19 cellular contexts compared by ENCODE assay signal in genomic region chr3:52325686-52326085, GRCh38. TPM values are rescaled to one million over a fixed set of nuclear protein-coding genes. Genes with fewer than 3 reads are reported as not detected.
DNase-seq lines count a peak whose midpoint lies in the region; ATAC-seq and TF ChIP-seq lines count a peak whose summit lies in the region.
"Had no signal": no experiment of that assay in that cellular context is flagged by ENCODE, and none has a peak within 500 bp of the region (broad histone marks: within the 10 kb centered on the region; RNA-seq: fewer than 3 reads in every experiment).

No MANE protein-coding gene starts in this region.

- H3K14ac ChIP-seq in IMR-90 (replicated peaks; ENCODE audit: low read depth, low read length) (no peak overlapping the region), neuronal stem cell (ENCODE audit: low read length) (no peak overlapping the region)

- H2BK20ac ChIP-seq in IMR-90 (ENCODE audit: low read depth, low read length), result no peak overlapping the region

- in situ Hi-C loops in IMR-90 (cut with MboI; ENCODE audit: low sequenced_read_pairs), result no loop called here

- H3K9me3 Mint-ChIP-seq in chondrocyte (ENCODE audit: low read depth), result no peaks in the 10 kb centered on the region
- H3K9me3 Mint-ChIP-seq in HFFc6, result no peaks in the 10 kb centered on the region
- H3K9me3 Mint-ChIP-seq: CD4-positive, alpha-beta T cell; CD8-positive, alpha-beta T cell had no signal

- H3K79me1 ChIP-seq in IMR-90 (ENCODE audit: low read depth in 1 of 2, low read length in 2 of 2) (no peaks in the 10 kb centered on the region), neuronal stem cell (ENCODE audit: low read depth, low read length) (no peaks in the 10 kb centered on the region)

- H3K36me3 ChIP-seq in IMR-90 (ENCODE audit: control insufficient read depth, insufficient read depth, low read length) (no peaks in the 10 kb centered on the region), neuronal stem cell (replicated peaks in 1 of 2; ENCODE audit: control insufficient read depth in 2 of 2, insufficient read depth in 2 of 2, low read length in 2 of 2) (no peaks in the 10 kb centered on the region), sigmoid colon (no peaks in the 10 kb centered on the region)
- H3K36me3 ChIP-seq: BE2C had no signal

- no peak for TF ChIP-seq POLR2A in IMR-90 (IDR thresholded peaks at IDR 0.05; ENCODE audit: low read depth, low read length)
- no peak for TF ChIP-seq POLR2A in sigmoid colon (IDR thresholded peaks at IDR 0.05)

- H4K8ac ChIP-seq in IMR-90 (ENCODE audit: low read depth in 2 of 2, low read length in 2 of 2) (no peak overlapping the region), neuronal stem cell (ENCODE audit: low read depth, low read length) (no peak overlapping the region)

- H2AK5ac ChIP-seq in IMR-90 (ENCODE audit: low read depth, low read length) (no peak overlapping the region), neuronal stem cell (ENCODE audit: low read depth, low read length) (peak overlapping the region; percentile 86)

- ATAC-seq in IMR-90 (ENCODE audit: low read depth), result no peak
- ATAC-seq in GM18861 (IDR thresholded peaks at IDR 0.05; ENCODE audit: unreplicated experiment), result no peak
- ATAC-seq: CD8-positive, alpha-beta T cell had no signal

- H3K4ac ChIP-seq in IMR-90 (ENCODE audit: low read depth, low read length), result no peak overlapping the region
- no peak overlapping the region for H3K4ac ChIP-seq in neuronal stem cell (ENCODE audit: low read length)

- no peak overlapping the region for H2BK12ac ChIP-seq in neuronal stem cell (ENCODE audit: low read length)

- no peak overlapping the region for H3K4me3 Mint-ChIP-seq in chondrocyte (ENCODE audit: unreplicated experiment)
- H3K4me3 Mint-ChIP-seq in HFFc6, result no peak overlapping the region
- H3K4me3 Mint-ChIP-seq: CD4-positive, alpha-beta T cell; CD8-positive, alpha-beta T cell had no signal

- no peak overlapping the region for H3K4me3 ChIP-seq in IMR-90 (ENCODE audit: insufficient read depth, low read depth, low read length)
- H3K4me3 ChIP-seq in neuronal stem cell (ENCODE audit: low read length in 2 of 2), result no peak overlapping the region
- H3K4me3 ChIP-seq in sigmoid colon, result no peak overlapping the region
- H3K4me3 ChIP-seq: BLaER1 had no signal

- no peaks in the 10 kb centered on the region for H3K4me1 ChIP-seq in IMR-90 (ENCODE audit: control insufficient read depth, insufficient read depth, low read length)
- H3K4me1 ChIP-seq in neuronal stem cell (ENCODE audit: control insufficient read depth in 2 of 2, insufficient read depth in 1 of 2, low read depth in 1 of 2, low read length in 2 of 2), result peaks cover 0 to 3% of the 10 kb centered on the region in 2 donors
- no peaks in the 10 kb centered on the region for H3K4me1 ChIP-seq in sigmoid colon
- H3K4me1 ChIP-seq: BE2C, BLaER1 had no signal

- H3K9ac ChIP-seq in IMR-90 (ENCODE audit: low read depth, low read length), result no peak overlapping the region
- no peak overlapping the region for H3K9ac ChIP-seq in neuronal stem cell (ENCODE audit: low read depth, low read length, poor library complexity)
- H3K9ac ChIP-seq: BLaER1 had no signal

- H2AFZ ChIP-seq in IMR-90 (replicated peaks; ENCODE audit: low read length, poor library complexity), result peak overlapping the region; percentile 13
- H2AFZ ChIP-seq in neuronal stem cell (ENCODE audit: low read length), result no peak overlapping the region

- no peaks in the 10 kb centered on the region for H4K20me1 ChIP-seq in IMR-90 (ENCODE audit: insufficient read depth, low read length)
- H4K20me1 ChIP-seq: BLaER1 had no signal

- no peak overlapping the region for H3K56ac ChIP-seq in IMR-90 (ENCODE audit: extremely low read depth, insufficient read depth, low read length)

- H3K18ac ChIP-seq in IMR-90 (ENCODE audit: low read depth, low read length), result no peak overlapping the region
- H3K18ac ChIP-seq in neuronal stem cell (ENCODE audit: low read length), result peak overlapping the region; percentile 84

- no peaks in the 10 kb centered on the region for H3K9me3 ChIP-seq in IMR-90 (ENCODE audit: control insufficient read depth, insufficient read depth, low read length)
- no peaks in the 10 kb centered on the region for H3K9me3 ChIP-seq in neuronal stem cell (replicated peaks in 1 of 2; ENCODE audit: control insufficient read depth in 2 of 2, insufficient read depth in 1 of 2, low read depth in 1 of 2, low read length in 2 of 2)
- no peaks in the 10 kb centered on the region for H3K9me3 ChIP-seq in sigmoid colon
- H3K9me3 ChIP-seq: BE2C, BLaER1, Caco-2 had no signal

- H3K23ac ChIP-seq in IMR-90 (ENCODE audit: low read depth, low read length), result no peak overlapping the region
- no peak overlapping the region for H3K23ac ChIP-seq in neuronal stem cell (ENCODE audit: low read depth, low read length, poor library complexity)

- H3K4me2 ChIP-seq in IMR-90 (ENCODE audit: low read depth, low read length), result no peak overlapping the region
- H3K4me2 ChIP-seq in neuronal stem cell (ENCODE audit: insufficient read depth, low read length, poor library complexity, severe bottlenecking), result no peak overlapping the region
- H3K4me2 ChIP-seq: BLaER1 had no signal

- no peak for DNase-seq in IMR-90
- peak; percentile 53 for DNase-seq in chondrocyte (ENCODE audit: low spot score)
- DNase-seq in neuronal stem cell (ENCODE audit: low spot score), result no peak
- DNase-seq in posterior vena cava (ENCODE audit: low spot score), result peak; percentile 42
- DNase-seq in NCI-H2196 (lab: John Stamatoyannopoulos, UW; ENCODE audit: unreplicated experiment), result no peak
- DNase-seq in sigmoid colon, result no peak
- DNase-seq in HFFc6, result no peak
- DNase-seq: 8988T; ACHN; BE2C; C1 segment of cervical spinal cord; Caco-2; Calu3; CD4-positive, alpha-beta T cell; CD8-positive, alpha-beta T cell; DMS79 treated with DMSO at 0.1 percent for 48 hours; GF-D8 had no signal

- no peaks in the 10 kb centered on the region for H3K4me1 Mint-ChIP-seq in chondrocyte (ENCODE audit: low read depth)
- no peaks in the 10 kb centered on the region; the same call in 1 of the 2 replicates for H3K4me1 Mint-ChIP-seq in HFFc6 (ENCODE audit: low read depth)

- intact Hi-C loops in IMR-90 (cut with micrococcal nuclease), result no loop called here
- intact Hi-C loops in posterior vena cava (cut with DNase I), result no loop called here
- intact Hi-C loops in sigmoid colon (cut with DNase I), result no loop called here

- dilution Hi-C loops in IMR-90 (cut with HindIII; ENCODE audit: low sequenced_read_pairs, unreplicated experiment), result no loop called here

- BruUV-seq in IMR-90 (replicated peaks; lab: Mats Ljungman, UMichigan), result no TSS peak

- CTCF ChIA-PET in IMR-90 (lab: Yijun Ruan, JAX), result no interaction called here

- no peak for TF ChIP-seq RAD21 in IMR-90 (IDR thresholded peaks at IDR 0.05; ENCODE audit: low read length)

- H3K27me3 ChIP-seq in IMR-90 (ENCODE audit: control insufficient read depth, insufficient read depth, low read length), result no peaks in the 10 kb centered on the region
- H3K27me3 ChIP-seq in neuronal stem cell (ENCODE audit: control insufficient read depth in 3 of 3, insufficient read depth in 3 of 3, low read depth in 1 of 3, low read length in 3 of 3), result no peaks in the 10 kb centered on the region
- H3K27me3 ChIP-seq in sigmoid colon, result no peaks in the 10 kb centered on the region
- H3K27me3 ChIP-seq: BE2C, BLaER1 had no signal

- H2AK9ac ChIP-seq in IMR-90 (replicated peaks; ENCODE audit: low read depth, low read length, poor library complexity), result no peak overlapping the region

- no peak overlapping the region for H3K27ac ChIP-seq in IMR-90 (ENCODE audit: insufficient read depth, low read length)
- no peak overlapping the region for H3K27ac ChIP-seq in neuronal stem cell (replicated peaks; ENCODE audit: low read length)
- H3K27ac ChIP-seq in sigmoid colon, result no peak overlapping the region
- H3K27ac ChIP-seq: BLaER1 had no signal

- TF ChIP-seq CTCF in IMR-90 (conservative IDR thresholded peaks at IDR 0.05; ENCODE audit: low read depth, low read length) (no peak), chondrocyte (IDR thresholded peaks at IDR 0.05) (no peak), sigmoid colon (IDR thresholded peaks at IDR 0.05) (no peak), HFFc6 (IDR thresholded peaks at IDR 0.05) (no peak)

- H2BK120ac ChIP-seq in IMR-90 (ENCODE audit: low read depth, low read length) (no peak overlapping the region), neuronal stem cell (ENCODE audit: low read depth, low read length) (no peak overlapping the region)

- H3K9me1 ChIP-seq in IMR-90 (ENCODE audit: insufficient read depth, low read length), result no peaks in the 10 kb centered on the region

- no peak overlapping the region for H3K27ac Mint-ChIP-seq in chondrocyte (ENCODE audit: unreplicated experiment)
- no peak overlapping the region for H3K27ac Mint-ChIP-seq in HFFc6
- H3K27ac Mint-ChIP-seq: CD4-positive, alpha-beta T cell; CD8-positive, alpha-beta T cell had no signal

- H4K91ac ChIP-seq in IMR-90 (ENCODE audit: insufficient read depth, low read depth, low read length), result no peak overlapping the region
- no peak overlapping the region for H4K91ac ChIP-seq in neuronal stem cell (ENCODE audit: low read depth, low read length, poor library complexity)

- H4K5ac ChIP-seq in IMR-90 (ENCODE audit: low read depth, low read length), result no peak overlapping the region

- H2BK5ac ChIP-seq in IMR-90 (ENCODE audit: low read depth, low read length, poor library complexity, severe bottlenecking) (no peak overlapping the region), neuronal stem cell (ENCODE audit: low read length) (no peak overlapping the region)

- no peak overlapping the region for H2BK15ac ChIP-seq in IMR-90 (ENCODE audit: low read depth, low read length)
- H2BK15ac ChIP-seq in neuronal stem cell (ENCODE audit: low read length), result peak overlapping the region; percentile 60

- H3K36me3 Mint-ChIP-seq in chondrocyte (ENCODE audit: low read depth), result peaks cover 3% of the 10 kb centered on the region
- H3K36me3 Mint-ChIP-seq in HFFc6 (ENCODE audit: low read depth), result no peaks in the 10 kb centered on the region

- POLR2A ChIA-PET in IMR-90 (lab: Charles Lee; ENCODE audit: unreplicated experiment), result no interaction called here

- TF ChIP-seq EP300 in sigmoid colon (IDR thresholded peaks at IDR 0.05), result no peak

- H3K27me3 Mint-ChIP-seq in chondrocyte (ENCODE audit: low read depth) (no peaks in the 10 kb centered on the region), HFFc6 (ENCODE audit: insufficient read depth) (peaks cover 1% of the 10 kb centered on the region; the same call in 1 of the 2 replicates)
- H3K27me3 Mint-ChIP-seq: CD4-positive, alpha-beta T cell had no signal

RNA-seq across cellular contexts. Expression of gene DNAH1, which starts 9.6 kb away (rescaled TPM):
- 1.7 and 2.0 TPM in 2 replicates for total RNA-seq in IMR-90 (2012; rRNA removed)
- polyA plus RNA-seq in IMR-90 (2012; rRNA removed), result 3.8 and 4.0 TPM in 2 replicates
- 0.44 and 2.1 TPM in 2 replicates for polyA plus RNA-seq in IMR-90 (2012; cell fraction: cytosol; rRNA removed)
- 29.2 and 39.2 TPM in 2 replicates for polyA plus RNA-seq in IMR-90 (2012; cell fraction: nucleus; rRNA removed; ENCODE audit: low replicate concordance)
- total RNA-seq in chondrocyte, result 5.0 to 9.4 TPM (median 5.4 TPM) in 3 replicates
- 1.3 TPM for polyA plus RNA-seq in neuronal stem cell (2013, experiment 1 of 2)
- polyA plus RNA-seq in neuronal stem cell (2013, experiment 2 of 2), result 1.3 TPM
- 1 to 10 TPM; 7.2 to 9.4 TPM for total RNA-seq in posterior vena cava
- total RNA-seq in sigmoid colon, result 1 to 10 TPM; 2.3 to 8.6 (median 6.1) TPM
- polyA plus RNA-seq in sigmoid colon, result 1 to 10 TPM; 1.2 to 7.7 (median 1.4) TPM
- 1 to 10 TPM; 1.4 to 2.1 (median 1.8) TPM for total RNA-seq in HFFc6 (2021; fragmentation: NEBNext Ultra II Directional; extraction: Animal tissue kit (Norgen Biotek cat#: 25700))

RNA-seq across cellular contexts. Expression of gene GLYCTK, which starts 38.1 kb away (rescaled TPM):
- total RNA-seq in IMR-90 (2012; rRNA removed) (6.4 and 6.8 TPM in 2 replicates), chondrocyte (4.8 to 9.8 TPM (median 5.0 TPM) in 3 replicates), posterior vena cava (1 to 10 TPM; 6.8 to 8.7 TPM), sigmoid colon (1 to 10 TPM; 1.6 to 4.6 (median 3.8) TPM)
- polyA plus RNA-seq in IMR-90 (2012; rRNA removed) (13.9 and 15.6 TPM in 2 replicates), sigmoid colon (10 to 100 TPM; 20.4 to 48.2 (median 48.1) TPM)
- 5.2 and 10.8 TPM in 2 replicates for polyA plus RNA-seq in IMR-90 (2012; cell fraction: cytosol; rRNA removed)
- 29.1 and 86.5 TPM in 2 replicates for polyA plus RNA-seq in IMR-90 (2012; cell fraction: nucleus; rRNA removed; ENCODE audit: low replicate concordance)
- 0.85 TPM for polyA plus RNA-seq in neuronal stem cell (2013, experiment 1 of 2)
- polyA plus RNA-seq in neuronal stem cell (2013, experiment 2 of 2), result 1.1 TPM
- total RNA-seq in HFFc6 (2021; fragmentation: NEBNext Ultra II Directional; extraction: Animal tissue kit (Norgen Biotek cat#: 25700)), result 1 to 10 TPM; 7.0 to 9.9 (median 8.7) TPM

RNA-seq across cellular contexts. Expression of gene WDR82, which starts 47.2 kb away (rescaled TPM):
- total RNA-seq in IMR-90 (2012; rRNA removed) (65.3 and 68.1 TPM in 2 replicates), chondrocyte (73.0 to 74.9 TPM (median 74.7 TPM) in 3 replicates), posterior vena cava (10 to 100 TPM; 58.4 to 72.6 TPM), sigmoid colon (10 to 100 TPM; 44.4 to 54.9 (median 48.0) TPM)
- polyA plus RNA-seq in IMR-90 (2012; rRNA removed) (30.9 and 38.1 TPM in 2 replicates), sigmoid colon (10 to 100 TPM; 22.2 to 50.2 (median 28.4) TPM)
- 11.6 and 13.7 TPM in 2 replicates for polyA plus RNA-seq in IMR-90 (2012; cell fraction: cytosol; rRNA removed)
- polyA plus RNA-seq in IMR-90 (2012; cell fraction: nucleus; rRNA removed; ENCODE audit: low replicate concordance), result 4.1 and 16.9 TPM in 2 replicates
- polyA plus RNA-seq in neuronal stem cell (2013, experiment 1 of 2), result 37.2 TPM
- polyA plus RNA-seq in neuronal stem cell (2013, experiment 2 of 2), result 38.6 TPM
- total RNA-seq in HFFc6 (2021; fragmentation: NEBNext Ultra II Directional; extraction: Animal tissue kit (Norgen Biotek cat#: 25700)), result 10 to 100 TPM; 55.2 to 62.0 (median 58.6) TPM

Comparison
In these comparisons a context has a peak if more than half of its experiments do, and no peak if none do; other contexts are left out.
1. DNase-seq: peak in chondrocyte (single experiment) and posterior vena cava (single experiment); none in IMR-90 (single experiment), neuronal stem cell (single experiment), NCI-H2196 (single experiment), sigmoid colon (single experiment) and HFFc6 (single experiment).